Comparison of ENCODE assay signal across 9 cellular contexts in genomic region chr7:98802088-98802780, GRCh38.
DNase-seq lines count a peak whose midpoint lies in the region; ATAC-seq, FAIRE-seq and TF ChIP-seq lines count a peak whose summit lies in the region.
"Had no signal": no experiment of that assay in that cellular context is flagged by ENCODE, and none has a peak within 500 bp of the region (broad histone marks: within the 10 kb centered on the region; RNA-seq: fewer than 3 reads in every experiment).

No MANE protein-coding gene starts in this region.

- H3K36me3 Mint-ChIP-seq in activated B cell treated with CpG ODN at 0.5 μM for 24 hours (ENCODE audit: low read depth): no peaks in the 10 kb centered on the region
- H3K36me3 Mint-ChIP-seq in osteocyte (ENCODE audit: unreplicated experiment): no peaks in the 10 kb centered on the region

- in situ Hi-C loops in gastrocnemius medialis (cut with MboI; ENCODE audit: low sequenced_read_pairs in 4 of 4): no loop called here

- no peaks in the 10 kb centered on the region for H3K36me3 ChIP-seq in kidney (ENCODE audit: control insufficient read depth in 1 of 2, insufficient read depth in 2 of 2, low read length in 2 of 2)
- H3K36me3 ChIP-seq in gastrocnemius medialis: no peaks in the 10 kb centered on the region

- ATAC-seq in GM18873 (IDR thresholded peaks at IDR 0.05; ENCODE audit: low FRiP score, unreplicated experiment): peak; percentile 81
- peak; percentile 87 for ATAC-seq in HG02938 (IDR thresholded peaks at IDR 0.05; ENCODE audit: unreplicated experiment)
- ATAC-seq in activated B cell treated with CpG ODN at 0.5 μM for 24 hours (ENCODE audit: low read depth): peak; percentile 86
- no peak for ATAC-seq in gastrocnemius medialis

- DNase-seq in CD1c-positive myeloid dendritic cell (ENCODE audit: extremely low spot score) (peak; percentile 90), NCI-H1694 (lab: John Stamatoyannopoulos, UW) (peak; percentile 98), activated B cell treated with CpG ODN at 0.5 μM for 24 hours (peak; percentile 38), kidney (peak; percentile 73), gastrocnemius medialis (no peak), osteocyte (ENCODE audit: extremely low spot score, unreplicated experiment) (no peak)

- no peak for FAIRE-seq in kidney (lab: Jason Lieb, UNC)

- H3K4me1 ChIP-seq in kidney (ENCODE audit: control insufficient read depth in 1 of 2, insufficient read depth in 1 of 2, low read depth in 1 of 2, low read length in 2 of 2) (no peaks in the 10 kb centered on the region), gastrocnemius medialis (no peaks in the 10 kb centered on the region)

- H3K9ac ChIP-seq in kidney (ENCODE audit: low read length in 2 of 2): no peak overlapping the region

- H3K9me3 Mint-ChIP-seq in activated B cell treated with CpG ODN at 0.5 μM for 24 hours (peaks cover 13% of the 10 kb centered on the region), osteocyte (ENCODE audit: unreplicated experiment) (peaks cover 4% of the 10 kb centered on the region)

- CTCF ChIA-PET in activated B cell treated with CpG ODN at 0.5 μM for 24 hours (lab: Charles Lee): no interaction called here

- no peak for TF ChIP-seq POLR2A in gastrocnemius medialis (IDR thresholded peaks at IDR 0.05)

- H3K4me3 ChIP-seq in kidney (ENCODE audit: low read length in 2 of 2) (no peak overlapping the region), gastrocnemius medialis (no peak overlapping the region)
- H3K4me3 ChIP-seq: dorsolateral prefrontal cortex had no signal

- H3K27ac ChIP-seq in kidney (ENCODE audit: low read depth in 2 of 2, low read length in 2 of 2) (no peak overlapping the region), gastrocnemius medialis (no peak overlapping the region)
- H3K27ac ChIP-seq: dorsolateral prefrontal cortex had no signal

- TF ChIP-seq CTCF in activated B cell treated with CpG ODN at 0.5 μM for 24 hours (IDR thresholded peaks at IDR 0.05): no peak
- TF ChIP-seq CTCF in kidney (IDR thresholded peaks at IDR 0.05; ENCODE audit: borderline replicate concordance, extremely low read depth, insufficient read depth): no peak
- no peak for TF ChIP-seq CTCF in gastrocnemius medialis (IDR thresholded peaks at IDR 0.05 in 4 of 5, conservative IDR thresholded peaks at IDR 0.05 in 1 of 5)
- no peak for TF ChIP-seq CTCF in osteocyte (IDR thresholded peaks at IDR 0.05)

- H3K27ac Mint-ChIP-seq in activated B cell treated with CpG ODN at 0.5 μM for 24 hours (no peak overlapping the region), osteocyte (ENCODE audit: unreplicated experiment) (no peak overlapping the region)

- H3K4me1 Mint-ChIP-seq in activated B cell treated with CpG ODN at 0.5 μM for 24 hours (peaks cover 18% of the 10 kb centered on the region), osteocyte (ENCODE audit: unreplicated experiment) (no peaks in the 10 kb centered on the region)

- peak overlapping the region; percentile 41 for H3K4me3 Mint-ChIP-seq in activated B cell treated with CpG ODN at 0.5 μM for 24 hours
- H3K4me3 Mint-ChIP-seq in osteocyte (ENCODE audit: unreplicated experiment): no peak overlapping the region

- peaks cover 19% of the 10 kb centered on the region for H3K27me3 Mint-ChIP-seq in activated B cell treated with CpG ODN at 0.5 μM for 24 hours
- no peaks in the 10 kb centered on the region for H3K27me3 Mint-ChIP-seq in osteocyte (ENCODE audit: unreplicated experiment)

- POLR2A ChIA-PET in activated B cell treated with CpG ODN at 0.5 μM for 24 hours (lab: Charles Lee): interaction anchor here (1.0 to 1.7 kb wide), 2 partner anchors 68 to 160 kb away, joined by 3 to 4 read pairs; no protein-coding TSS in a partner anchor

- no peaks in the 10 kb centered on the region for H3K27me3 ChIP-seq in gastrocnemius medialis

- H3K9me3 ChIP-seq in kidney (ENCODE audit: control insufficient read depth in 1 of 2, low read length in 2 of 2) (peaks cover 3 to 15% of the 10 kb centered on the region in 2 donors), gastrocnemius medialis (no peaks in the 10 kb centered on the region)

- intact Hi-C loops in activated B cell treated with CpG ODN at 0.5 μM for 24 hours (cut with micrococcal nuclease) (loop anchor here (1.0 to 10.0 kb wide), 2 partner anchors 68 to 597 kb away; partner anchors contain the start of gene TMEM130), kidney (cut with DNase I) (no loop called here), gastrocnemius medialis (cut with DNase I; ENCODE audit: low total_unique reads) (no loop called here)

Comparison
In these comparisons a context has a peak if more than half of its experiments do, and no peak if none do; other contexts are left out.
1. DNase-seq: peak in CD1c-positive myeloid dendritic cell (single experiment), NCI-H1694 (single experiment), activated B cell treated with CpG ODN at 0.5 μM for 24 hours (single experiment) and kidney (single experiment); none in gastrocnemius medialis (0 of 2) and osteocyte (single experiment).
2. ATAC-seq: peak in GM18873 (single experiment), HG02938 (single experiment) and activated B cell treated with CpG ODN at 0.5 μM for 24 hours (single experiment); none in gastrocnemius medialis (0 of 2).